In genomic region chr18:24878289-24878688, GRCh38 we compare ENCODE assay signal across 9 cellular contexts.
DNase-seq lines count a peak whose midpoint lies in the region; ATAC-seq, FAIRE-seq and TF ChIP-seq lines count a peak whose summit lies in the region.
"Had no signal": no experiment of that assay in that cellular context is flagged by ENCODE, and none has a peak within 500 bp of the region (broad histone marks: within the 10 kb centered on the region; RNA-seq: fewer than 3 reads in every experiment).

No MANE protein-coding gene starts in this region.

- H3K36me3 ChIP-seq in A673 (ENCODE audit: insufficient read depth, low read length, poor library complexity, severe bottlenecking) (no peaks in the 10 kb centered on the region), small intestine (ENCODE audit: control insufficient read depth in 2 of 2, insufficient read depth in 2 of 2, low read length in 2 of 2) (no peaks in the 10 kb centered on the region)

- no peaks in the 10 kb centered on the region for H3K36me3 Mint-ChIP-seq in activated CD8-positive, alpha-beta T cell treated with anti-CD3 and anti-CD28 coated beads, Interleukin-2, amount 10 ng/mL, durations not matched to agents 7 days and 5 days (ENCODE audit: low read depth)
- no peaks in the 10 kb centered on the region for H3K36me3 Mint-ChIP-seq in activated T-cell treated with anti-CD3 and anti-CD28 coated beads, Interleukin-2, amount 50 U/mL, for 24 hours (ENCODE audit: low read depth)
- H3K36me3 Mint-ChIP-seq: activated naive CD8-positive, alpha-beta T cell had no signal

- CTCF ChIA-PET in A673 (lab: Charles Lee) (no interaction called here), HEK293T (lab: Yijun Ruan, JAX) (no interaction called here)
- CTCF ChIA-PET in activated CD8-positive, alpha-beta T cell treated with anti-CD3 and anti-CD28 coated beads, Interleukin-2, amount 10 ng/mL, durations not matched to agents 7 days and 5 days (lab: Charles Lee) = no interaction called here

- no peaks in the 10 kb centered on the region for H3K27me3 ChIP-seq in A673 (replicated peaks; ENCODE audit: insufficient read depth, low read depth, low read length, poor library complexity)
- H3K27me3 ChIP-seq in small intestine (ENCODE audit: control insufficient read depth in 2 of 2, insufficient read depth in 2 of 2, low read length in 2 of 2) = peaks cover 0 to 1% of the 10 kb centered on the region in 2 donors

- DNase-seq in A673 (ENCODE audit: low spot score) = peak; percentile 18
- peak; percentile 50 for DNase-seq in HEK293T (ENCODE audit: extremely low spot score)
- DNase-seq in SK-MEL-5 (ENCODE audit: low read depth, low spot score) = peak; percentile 54
- DNase-seq in glomerular endothelial cell (ENCODE audit: extremely low read depth, low read depth, low spot score) = peak; percentile 45
- DNase-seq in small intestine = peak; percentile 45
- no peak for DNase-seq in activated CD8-positive, alpha-beta T cell treated with anti-CD3 and anti-CD28 coated beads, Interleukin-2, amount 10 ng/mL, durations not matched to agents 7 days and 5 days
- no peak for DNase-seq in activated T-cell treated with anti-CD3 and anti-CD28 coated beads, Interleukin-2, amount 50 U/mL, for 24 hours

- H3K4me1 Mint-ChIP-seq in activated CD8-positive, alpha-beta T cell treated with anti-CD3 and anti-CD28 coated beads, Interleukin-2, amount 10 ng/mL, durations not matched to agents 7 days and 5 days (ENCODE audit: low read depth) = no peaks in the 10 kb centered on the region
- no peaks in the 10 kb centered on the region for H3K4me1 Mint-ChIP-seq in activated T-cell treated with anti-CD3 and anti-CD28 coated beads, Interleukin-2, amount 50 U/mL, for 24 hours (ENCODE audit: low read depth)

- no peak overlapping the region for H3K4me3 ChIP-seq in A673 (ENCODE audit: low read depth, low read length, poor library complexity, severe bottlenecking)
- no peak overlapping the region for H3K4me3 ChIP-seq in small intestine (ENCODE audit: low read depth in 1 of 2, low read length in 2 of 2)

- TF ChIP-seq CTCF in A673 (conservative IDR thresholded peaks at IDR 0.05; ENCODE audit: low read depth, low read length) = peak; percentile 54

- no TSS peak for BruUV-seq in A673 (replicated peaks; lab: Mats Ljungman, UMichigan)

- H3K4me3 Mint-ChIP-seq in activated CD8-positive, alpha-beta T cell treated with anti-CD3 and anti-CD28 coated beads, Interleukin-2, amount 10 ng/mL, durations not matched to agents 7 days and 5 days = no peak overlapping the region
- H3K4me3 Mint-ChIP-seq in activated T-cell treated with anti-CD3 and anti-CD28 coated beads, Interleukin-2, amount 50 U/mL, for 24 hours = no peak overlapping the region
- H3K4me3 Mint-ChIP-seq: activated naive CD8-positive, alpha-beta T cell had no signal

- H3K27ac ChIP-seq in A673 (ENCODE audit: low read depth, low read length, poor library complexity, severe bottlenecking) (no peak overlapping the region), small intestine (ENCODE audit: low read depth in 1 of 2, low read length in 1 of 2) (no peak overlapping the region)

- no peak for ATAC-seq in HG02973 (IDR thresholded peaks at IDR 0.05; ENCODE audit: unreplicated experiment)
- no peak for ATAC-seq in activated CD8-positive, alpha-beta T cell treated with anti-CD3 and anti-CD28 coated beads, Interleukin-2, amount 10 ng/mL, durations not matched to agents 7 days and 5 days

- no peaks in the 10 kb centered on the region for H3K9me3 Mint-ChIP-seq in activated CD8-positive, alpha-beta T cell treated with anti-CD3 and anti-CD28 coated beads, Interleukin-2, amount 10 ng/mL, durations not matched to agents 7 days and 5 days (ENCODE audit: insufficient read depth)
- no peaks in the 10 kb centered on the region for H3K9me3 Mint-ChIP-seq in activated T-cell treated with anti-CD3 and anti-CD28 coated beads, Interleukin-2, amount 50 U/mL, for 24 hours

- FAIRE-seq in small intestine (lab: Jason Lieb, UNC) = peak; percentile 19

- H3K9me3 ChIP-seq in A673 (ENCODE audit: low read depth, low read length, poor library complexity, severe bottlenecking) = no peaks in the 10 kb centered on the region
- no peaks in the 10 kb centered on the region for H3K9me3 ChIP-seq in small intestine (ENCODE audit: control insufficient read depth, low read depth)

- 16 to 26% (median 19%) methylated on average over 4 of the region's 4 CpGs for WGBS in small intestine, 3 donors

- POLR2A ChIA-PET in A673 (lab: Charles Lee; ENCODE audit: low non-redundant PET) = no interaction called here
- POLR2A ChIA-PET in HEK293T (lab: Yijun Ruan, JAX) = no interaction called here
- POLR2A ChIA-PET in activated CD8-positive, alpha-beta T cell treated with anti-CD3 and anti-CD28 coated beads, Interleukin-2, amount 10 ng/mL, durations not matched to agents 7 days and 5 days (lab: Charles Lee) = no interaction called here

- H3K4me1 ChIP-seq in A673 (ENCODE audit: insufficient read depth, low read length, poor library complexity, severe bottlenecking) = no peaks in the 10 kb centered on the region
- H3K4me1 ChIP-seq in small intestine (ENCODE audit: control insufficient read depth in 2 of 2, insufficient read depth in 1 of 2, low read depth in 1 of 2, low read length in 1 of 2) = no peaks in the 10 kb centered on the region

- no peaks in the 10 kb centered on the region for H3K27me3 Mint-ChIP-seq in activated CD8-positive, alpha-beta T cell treated with anti-CD3 and anti-CD28 coated beads, Interleukin-2, amount 10 ng/mL, durations not matched to agents 7 days and 5 days (ENCODE audit: low read depth)
- H3K27me3 Mint-ChIP-seq in activated T-cell treated with anti-CD3 and anti-CD28 coated beads, Interleukin-2, amount 50 U/mL, for 24 hours = peaks cover 4% of the 10 kb centered on the region

- intact Hi-C loops in A673 (cut with micrococcal nuclease; ENCODE audit: unreplicated experiment) = loop anchor here (2.0 kb wide), 1 partner anchor 955 kb away; no protein-coding TSS in a partner anchor

- in situ Hi-C loops in SK-MEL-5 (cut with HindIII; ENCODE audit: low pct_unique_long_range_greater_than_20kb, low sequenced_read_pairs) = no loop called here

- H3K27ac Mint-ChIP-seq in activated CD8-positive, alpha-beta T cell treated with anti-CD3 and anti-CD28 coated beads, Interleukin-2, amount 10 ng/mL, durations not matched to agents 7 days and 5 days = no peak overlapping the region
- no peak overlapping the region for H3K27ac Mint-ChIP-seq in activated T-cell treated with anti-CD3 and anti-CD28 coated beads, Interleukin-2, amount 50 U/mL, for 24 hours
- H3K27ac Mint-ChIP-seq: activated naive CD8-positive, alpha-beta T cell had no signal

TF ChIP-seq in HEK293T, 16 proteins besides CTCF, POLR2A, EP300 and RAD21:
- TF ChIP-seq SP1 (IDR thresholded peaks at IDR 0.05) = no peak
- peak; percentile 76 for TF ChIP-seq PKNOX1 (IDR thresholded peaks at IDR 0.05)

Comparison
In these comparisons a context has a peak if more than half of its experiments do, and no peak if none do; other contexts are left out.
1. DNase-seq: peak in A673 (single experiment), HEK293T (single experiment), SK-MEL-5 (single experiment), glomerular endothelial cell (single experiment) and small intestine (single experiment); none in activated CD8-positive, alpha-beta T cell treated with anti-CD3 and anti-CD28 coated beads, Interleukin-2, amount 10 ng/mL, durations not matched to agents 7 days and 5 days (single experiment) and activated T-cell treated with anti-CD3 and anti-CD28 coated beads, Interleukin-2, amount 50 U/mL, for 24 hours (single experiment).